ENCODE assay signal across 8 cellular contexts in the genomic region with DNA sequence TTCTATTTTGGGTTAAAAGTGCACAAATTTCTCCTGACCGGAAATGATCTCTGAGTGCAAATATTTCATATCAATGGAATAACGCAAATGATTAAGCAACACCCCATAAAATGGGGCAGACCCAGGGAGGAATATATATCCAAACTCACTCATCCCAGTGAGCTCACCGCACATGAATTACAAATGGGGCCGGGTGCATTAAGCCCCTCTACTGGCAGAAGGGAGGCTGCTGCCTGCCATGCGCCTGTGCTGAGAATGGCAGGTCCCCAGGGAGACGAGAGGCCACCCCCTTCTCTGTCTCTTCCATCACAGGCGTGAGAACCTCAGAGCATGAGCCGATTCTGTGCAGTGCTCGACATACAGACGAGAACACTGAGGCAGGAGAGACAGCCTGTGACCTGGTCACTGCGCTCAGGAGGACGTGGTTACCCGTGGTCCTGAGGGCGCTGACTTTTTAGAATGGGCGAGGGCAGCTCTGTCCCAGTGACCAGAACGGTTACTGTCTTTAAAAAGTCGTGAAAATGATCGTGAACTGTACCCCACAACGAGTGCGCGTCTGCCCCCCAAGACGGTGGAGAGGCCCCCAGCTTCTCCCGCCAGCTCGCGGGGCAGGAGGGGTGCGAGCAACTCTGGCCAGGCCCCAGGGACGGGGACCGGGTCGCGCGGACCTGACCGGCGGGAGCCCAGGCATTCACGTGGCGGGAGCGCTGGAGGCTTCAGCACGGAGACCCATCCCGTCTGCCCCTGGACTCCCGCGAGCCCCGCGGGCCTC. TPM values are rescaled to one million over a fixed set of nuclear protein-coding genes. Genes with fewer than 3 reads are reported as not detected.
DNase-seq lines count a peak whose midpoint lies in the region; ATAC-seq and TF ChIP-seq lines count a peak whose summit lies in the region.
"Not testable (repeated sequence)": the region's sequence is repeated elsewhere in the genome, so short reads cannot be mapped to it uniquely, and the experiment has no call there.

No MANE protein-coding gene starts in this region.

- peak overlapping the region; percentile 85 to 93 (median 91) for H3K27ac Mint-ChIP-seq in CD8-positive, alpha-beta memory T cell

- not testable (repeated sequence) for H3K9me3 Mint-ChIP-seq in CD8-positive, alpha-beta memory T cell

- H3K36me3 ChIP-seq in CD8-positive, alpha-beta memory T cell (ENCODE audit: insufficient read depth, low read length); neutrophil; stomach smooth muscle (ENCODE audit: control insufficient read depth in 2 of 2, insufficient read depth in 2 of 2, low read length in 2 of 2): not testable (repeated sequence)

- POLR2A ChIA-PET in CD8-positive, alpha-beta memory T cell (lab: Charles Lee), result interaction anchor here (1.6 kb wide), 1 partner anchor 44 kb away, joined by 3 read pairs; no protein-coding TSS in a partner anchor

- peak overlapping the region; percentile 94 to 98 (median 96) for H3K4me3 Mint-ChIP-seq in CD8-positive, alpha-beta memory T cell

- DNase-seq in CD8-positive, alpha-beta memory T cell, result peak in 3 of 5 donors; percentile 17 to 54 (median 37)
- DNase-seq in OCI-M1 (lab: John Stamatoyannopoulos, UW) (peak; percentile 38), activated T-cell treated with anti-CD3 and anti-CD28 coated beads for 24 hours (ENCODE audit: low read depth) (peak; percentile 6)
- not testable (repeated sequence) for DNase-seq in coronary artery (ENCODE audit: low spot score)

- ATAC-seq in HG03565 (IDR thresholded peaks at IDR 0.05; ENCODE audit: unreplicated experiment), result peak; percentile 9

- TF ChIP-seq CTCF in coronary artery (IDR thresholded peaks at IDR 0.05); neutrophil (IDR thresholded peaks at IDR 0.05): not testable (repeated sequence)

- H3K36me3 Mint-ChIP-seq in CD8-positive, alpha-beta memory T cell, result not testable (repeated sequence)

- H3K4me3 ChIP-seq in CD8-positive, alpha-beta memory T cell (ENCODE audit: low read length), result peak overlapping the region; percentile 61
- H3K4me3 ChIP-seq in coronary artery (peak overlapping the region; percentile 82), iPS-18c (ENCODE audit: insufficient read depth, low read depth, low read length) (peak overlapping the region; percentile 70), neutrophil (ENCODE audit: low read depth in 1 of 2, low read length in 1 of 2) (peak overlapping the region; percentile 67 to 71), stomach smooth muscle (ENCODE audit: low read length in 2 of 2) (peak overlapping the region; percentile 50 to 75)

- H3K27ac ChIP-seq in CD8-positive, alpha-beta memory T cell (ENCODE audit: low read depth, low read length), result peak overlapping the region; percentile 24
- H3K27ac ChIP-seq in coronary artery, result peak overlapping the region; percentile 82 to 86
- H3K27ac ChIP-seq in neutrophil, result peak overlapping the region; percentile 7
- not testable (repeated sequence) for H3K27ac ChIP-seq in stomach smooth muscle (ENCODE audit: low read length)

- peaks cover 13 to 23% (median 14%) of the 10 kb centered on the region in 3 donors for H3K4me1 Mint-ChIP-seq in CD8-positive, alpha-beta memory T cell

- CTCF ChIA-PET in CD8-positive, alpha-beta memory T cell (lab: Charles Lee), result not testable (repeated sequence)

- H3K9me3 ChIP-seq in CD8-positive, alpha-beta memory T cell (ENCODE audit: low read length); iPS-18c (ENCODE audit: control insufficient read depth, insufficient read depth, low read length); neutrophil; stomach smooth muscle (ENCODE audit: control insufficient read depth in 2 of 2, low read length in 2 of 2): not testable (repeated sequence)

- H3K9ac ChIP-seq in stomach smooth muscle (ENCODE audit: low read length in 2 of 2), result peak overlapping the region; percentile 5 to 23

- H3K27me3 Mint-ChIP-seq in CD8-positive, alpha-beta memory T cell, result not testable (repeated sequence)

- not testable (repeated sequence) for H3K27me3 ChIP-seq in CD8-positive, alpha-beta memory T cell (ENCODE audit: insufficient read depth, low read length, poor library complexity, severe bottlenecking); stomach smooth muscle (ENCODE audit: control insufficient read depth in 1 of 2, insufficient read depth in 2 of 2, low read length in 2 of 2)
- peaks cover 49% of the 10 kb centered on the region for H3K27me3 ChIP-seq in neutrophil

- H3K4me1 ChIP-seq in CD8-positive, alpha-beta memory T cell (ENCODE audit: insufficient read depth, low read length); neutrophil (ENCODE audit: control insufficient read depth in 1 of 2, insufficient read depth in 1 of 2, low read depth in 1 of 2, low read length in 1 of 2): not testable (repeated sequence)
- peaks cover 12% of the 10 kb centered on the region for H3K4me1 ChIP-seq in stomach smooth muscle (ENCODE audit: control insufficient read depth, insufficient read depth, low read length)

RNA-seq across cellular contexts. Expression of a gene that starts 42.8 kb away (rescaled TPM):
- total RNA-seq in CD8-positive, alpha-beta memory T cell, result 10 to 100 TPM; 32.6 to 41.5 TPM
- 24.2 TPM for polyA plus RNA-seq in CD8-positive, alpha-beta memory T cell
